In genomic region chr12:16349132-16349463, GRCh38 we compare ENCODE assay signal across 1 cellular context.
A peak's percentile ranks its signal among the peaks of the same experiment; 100 is the strongest.
TF ChIP-seq lines count a peak whose summit lies in the region.

No MANE protein-coding gene starts in this region.

TF ChIP-seq in K562, 482 proteins besides CTCF, POLR2A, EP300 and RAD21 (continued from another document and continues in another):
- no peak for TF ChIP-seq FOXK1 (CRISPR knock-in tag; IDR thresholded peaks at IDR 0.05; ENCODE audit: borderline replicate concordance)
- TF ChIP-seq ZNF830 (CRISPR knock-in tag; IDR thresholded peaks at IDR 0.05) = no peak
- TF ChIP-seq, protein P1, sequence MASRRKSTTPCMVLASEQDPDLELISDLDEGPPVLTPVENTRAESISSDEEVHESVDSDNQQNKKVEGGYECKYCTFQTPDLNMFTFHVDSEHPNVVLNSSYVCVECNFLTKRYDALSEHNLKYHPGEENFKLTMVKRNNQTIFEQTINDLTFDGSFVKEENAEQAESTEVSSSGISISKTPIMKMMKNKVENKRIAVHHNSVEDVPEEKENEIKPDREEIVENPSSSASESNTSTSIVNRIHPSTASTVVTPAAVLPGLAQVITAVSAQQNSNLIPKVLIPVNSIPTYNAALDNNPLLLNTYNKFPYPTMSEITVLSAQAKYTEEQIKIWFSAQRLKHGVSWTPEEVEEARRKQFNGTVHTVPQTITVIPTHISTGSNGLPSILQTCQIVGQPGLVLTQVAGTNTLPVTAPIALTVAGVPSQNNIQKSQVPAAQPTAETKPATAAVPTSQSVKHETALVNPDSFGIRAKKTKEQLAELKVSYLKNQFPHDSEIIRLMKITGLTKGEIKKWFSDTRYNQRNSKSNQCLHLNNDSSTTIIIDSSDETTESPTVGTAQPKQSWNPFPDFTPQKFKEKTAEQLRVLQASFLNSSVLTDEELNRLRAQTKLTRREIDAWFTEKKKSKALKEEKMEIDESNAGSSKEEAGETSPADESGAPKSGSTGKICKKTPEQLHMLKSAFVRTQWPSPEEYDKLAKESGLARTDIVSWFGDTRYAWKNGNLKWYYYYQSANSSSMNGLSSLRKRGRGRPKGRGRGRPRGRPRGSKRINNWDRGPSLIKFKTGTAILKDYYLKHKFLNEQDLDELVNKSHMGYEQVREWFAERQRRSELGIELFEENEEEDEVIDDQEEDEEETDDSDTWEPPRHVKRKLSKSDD (conservative IDR thresholded peaks at IDR 0.05; ENCODE audit: low read length) = no peak
- TF ChIP-seq, protein P2, sequence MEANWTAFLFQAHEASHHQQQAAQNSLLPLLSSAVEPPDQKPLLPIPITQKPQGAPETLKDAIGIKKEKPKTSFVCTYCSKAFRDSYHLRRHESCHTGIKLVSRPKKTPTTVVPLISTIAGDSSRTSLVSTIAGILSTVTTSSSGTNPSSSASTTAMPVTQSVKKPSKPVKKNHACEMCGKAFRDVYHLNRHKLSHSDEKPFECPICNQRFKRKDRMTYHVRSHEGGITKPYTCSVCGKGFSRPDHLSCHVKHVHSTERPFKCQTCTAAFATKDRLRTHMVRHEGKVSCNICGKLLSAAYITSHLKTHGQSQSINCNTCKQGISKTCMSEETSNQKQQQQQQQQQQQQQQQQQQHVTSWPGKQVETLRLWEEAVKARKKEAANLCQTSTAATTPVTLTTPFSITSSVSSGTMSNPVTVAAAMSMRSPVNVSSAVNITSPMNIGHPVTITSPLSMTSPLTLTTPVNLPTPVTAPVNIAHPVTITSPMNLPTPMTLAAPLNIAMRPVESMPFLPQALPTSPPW (CRISPR knock-in tag; IDR thresholded peaks at IDR 0.05) = peak; percentile 36; the same call in 1 of the 2 replicates
- TF ChIP-seq, protein P3, sequence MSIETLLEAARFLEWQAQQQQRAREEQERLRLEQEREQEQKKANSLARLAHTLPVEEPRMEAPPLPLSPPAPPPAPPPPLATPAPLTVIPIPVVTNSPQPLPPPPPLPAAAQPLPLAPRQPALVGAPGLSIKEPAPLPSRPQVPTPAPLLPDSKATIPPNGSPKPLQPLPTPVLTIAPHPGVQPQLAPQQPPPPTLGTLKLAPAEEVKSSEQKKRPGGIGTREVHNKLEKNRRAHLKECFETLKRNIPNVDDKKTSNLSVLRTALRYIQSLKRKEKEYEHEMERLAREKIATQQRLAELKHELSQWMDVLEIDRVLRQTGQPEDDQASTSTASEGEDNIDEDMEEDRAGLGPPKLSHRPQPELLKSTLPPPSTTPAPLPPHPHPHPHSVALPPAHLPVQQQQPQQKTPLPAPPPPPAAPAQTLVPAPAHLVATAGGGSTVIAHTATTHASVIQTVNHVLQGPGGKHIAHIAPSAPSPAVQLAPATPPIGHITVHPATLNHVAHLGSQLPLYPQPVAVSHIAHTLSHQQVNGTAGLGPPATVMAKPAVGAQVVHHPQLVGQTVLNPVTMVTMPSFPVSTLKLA (conservative IDR thresholded peaks at IDR 0.05) = 0 out of 4 replicates have a peak, but pooled peaks of 1 of the 2 experiments have one; percentile 17
- no peak for TF ChIP-seq JUNB (CRISPR knock-in tag; conservative IDR thresholded peaks at IDR 0.05)
- TF ChIP-seq ZNF445 (CRISPR knock-in tag; IDR thresholded peaks at IDR 0.05; ENCODE audit: low read depth) = no peak
- TF ChIP-seq TFAP4 (CRISPR knock-in tag; IDR thresholded peaks at IDR 0.05; ENCODE audit: borderline replicate concordance) = no peak
- 0 out of 2 replicates have a peak, but pooled peaks have one; percentile 32 for TF ChIP-seq TEAD4 (IDR thresholded peaks at IDR 0.05; ENCODE audit: low read length)
- no peak for TF ChIP-seq TEAD4 (CRISPR knock-in tag; IDR thresholded peaks at IDR 0.05; ENCODE audit: borderline replicate concordance)
- no peak for TF ChIP-seq L3MBTL2 (IDR thresholded peaks at IDR 0.05)
- no peak for TF ChIP-seq HCFC1 (IDR thresholded peaks at IDR 0.05; ENCODE audit: low read depth, low read length)
- no peak for TF ChIP-seq SIN3B (IDR thresholded peaks at IDR 0.05; ENCODE audit: low read depth)
- TF ChIP-seq PHF21A (IDR thresholded peaks at IDR 0.05; ENCODE audit: borderline replicate concordance, low read depth) = no peak
- TF ChIP-seq ZNF696 (CRISPR knock-in tag; conservative IDR thresholded peaks at IDR 0.05) = no peak
- TF ChIP-seq, protein P4, sequence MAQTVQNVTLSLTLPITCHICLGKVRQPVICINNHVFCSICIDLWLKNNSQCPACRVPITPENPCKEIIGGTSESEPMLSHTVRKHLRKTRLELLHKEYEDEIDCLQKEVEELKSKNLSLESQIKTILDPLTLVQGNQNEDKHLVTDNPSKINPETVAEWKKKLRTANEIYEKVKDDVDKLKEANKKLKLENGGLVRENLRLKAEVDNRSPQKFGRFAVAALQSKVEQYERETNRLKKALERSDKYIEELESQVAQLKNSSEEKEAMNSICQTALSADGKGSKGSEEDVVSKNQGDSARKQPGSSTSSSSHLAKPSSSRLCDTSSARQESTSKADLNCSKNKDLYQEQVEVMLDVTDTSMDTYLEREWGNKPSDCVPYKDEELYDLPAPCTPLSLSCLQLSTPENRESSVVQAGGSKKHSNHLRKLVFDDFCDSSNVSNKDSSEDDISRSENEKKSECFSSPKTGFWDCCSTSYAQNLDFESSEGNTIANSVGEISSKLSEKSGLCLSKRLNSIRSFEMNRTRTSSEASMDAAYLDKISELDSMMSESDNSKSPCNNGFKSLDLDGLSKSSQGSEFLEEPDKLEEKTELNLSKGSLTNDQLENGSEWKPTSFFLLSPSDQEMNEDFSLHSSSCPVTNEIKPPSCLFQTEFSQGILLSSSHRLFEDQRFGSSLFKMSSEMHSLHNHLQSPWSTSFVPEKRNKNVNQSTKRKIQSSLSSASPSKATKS (CRISPR knock-in tag; IDR thresholded peaks at IDR 0.05) = no peak
- no peak for TF ChIP-seq MTF1 (CRISPR knock-in tag; IDR thresholded peaks at IDR 0.05; ENCODE audit: borderline replicate concordance)
- TF ChIP-seq E4F1 (CRISPR knock-in tag; IDR thresholded peaks at IDR 0.05; ENCODE audit: borderline replicate concordance) = no peak
- TF ChIP-seq MEIS2 (IDR thresholded peaks at IDR 0.05; ENCODE audit: partially characterized antibody) = no peak
- TF ChIP-seq NELFE (IDR thresholded peaks at IDR 0.05; ENCODE audit: insufficient read depth, insufficient read length) = no peak
- TF ChIP-seq SMARCC2 (IDR thresholded peaks at IDR 0.05; ENCODE audit: low read depth) = no peak
- TF ChIP-seq IRF9 (tag; IDR thresholded peaks at IDR 0.05) = no peak
- TF ChIP-seq CBFA2T3 (IDR thresholded peaks at IDR 0.05) = peak; percentile 40; the same call in 1 of the 2 replicates
- TF ChIP-seq FOXK2 (conservative IDR thresholded peaks at IDR 0.05 in 1 of 2, IDR thresholded peaks at IDR 0.05 in 1 of 2; ENCODE audit: low read depth in 2 of 2) = no peak
- no peak for TF ChIP-seq NRF1 (conservative IDR thresholded peaks at IDR 0.05 in 1 of 2, IDR thresholded peaks at IDR 0.05 in 1 of 2)
- TF ChIP-seq, protein P5, sequence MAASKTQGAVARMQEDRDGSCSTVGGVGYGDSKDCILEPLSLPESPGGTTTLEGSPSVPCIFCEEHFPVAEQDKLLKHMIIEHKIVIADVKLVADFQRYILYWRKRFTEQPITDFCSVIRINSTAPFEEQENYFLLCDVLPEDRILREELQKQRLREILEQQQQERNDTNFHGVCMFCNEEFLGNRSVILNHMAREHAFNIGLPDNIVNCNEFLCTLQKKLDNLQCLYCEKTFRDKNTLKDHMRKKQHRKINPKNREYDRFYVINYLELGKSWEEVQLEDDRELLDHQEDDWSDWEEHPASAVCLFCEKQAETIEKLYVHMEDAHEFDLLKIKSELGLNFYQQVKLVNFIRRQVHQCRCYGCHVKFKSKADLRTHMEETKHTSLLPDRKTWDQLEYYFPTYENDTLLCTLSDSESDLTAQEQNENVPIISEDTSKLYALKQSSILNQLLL (CRISPR knock-in tag; IDR thresholded peaks at IDR 0.05; ENCODE audit: borderline replicate concordance) = no peak
- TF ChIP-seq ZNF507 (tag; conservative IDR thresholded peaks at IDR 0.05) = no peak
- no peak for TF ChIP-seq RHOXF2B (CRISPR knock-in tag; conservative IDR thresholded peaks at IDR 0.05)
- no peak for TF ChIP-seq SPI1 (IDR thresholded peaks at IDR 0.05; ENCODE audit: borderline replicate concordance, low read depth, low read length)
- no peak for TF ChIP-seq ZNF24 (IDR thresholded peaks at IDR 0.05)
- TF ChIP-seq PTRF (tag; IDR thresholded peaks at IDR 0.05) = no peak
- TF ChIP-seq, protein P6, sequence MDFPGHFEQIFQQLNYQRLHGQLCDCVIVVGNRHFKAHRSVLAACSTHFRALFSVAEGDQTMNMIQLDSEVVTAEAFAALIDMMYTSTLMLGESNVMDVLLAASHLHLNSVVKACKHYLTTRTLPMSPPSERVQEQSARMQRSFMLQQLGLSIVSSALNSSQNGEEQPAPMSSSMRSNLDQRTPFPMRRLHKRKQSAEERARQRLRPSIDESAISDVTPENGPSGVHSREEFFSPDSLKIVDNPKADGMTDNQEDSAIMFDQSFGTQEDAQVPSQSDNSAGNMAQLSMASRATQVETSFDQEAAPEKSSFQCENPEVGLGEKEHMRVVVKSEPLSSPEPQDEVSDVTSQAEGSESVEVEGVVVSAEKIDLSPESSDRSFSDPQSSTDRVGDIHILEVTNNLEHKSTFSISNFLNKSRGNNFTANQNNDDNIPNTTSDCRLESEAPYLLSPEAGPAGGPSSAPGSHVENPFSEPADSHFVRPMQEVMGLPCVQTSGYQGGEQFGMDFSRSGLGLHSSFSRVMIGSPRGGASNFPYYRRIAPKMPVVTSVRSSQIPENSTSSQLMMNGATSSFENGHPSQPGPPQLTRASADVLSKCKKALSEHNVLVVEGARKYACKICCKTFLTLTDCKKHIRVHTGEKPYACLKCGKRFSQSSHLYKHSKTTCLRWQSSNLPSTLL (IDR thresholded peaks at IDR 0.05) = no peak
- TF ChIP-seq ZMIZ1 (IDR thresholded peaks at IDR 0.05; ENCODE audit: low read depth in 2 of 2, low read length in 2 of 2) = no peak
- no peak for TF ChIP-seq TFAM (CRISPR knock-in tag; conservative IDR thresholded peaks at IDR 0.05)
- TF ChIP-seq NONO (IDR thresholded peaks at IDR 0.05; ENCODE audit: low read depth in 2 of 2, low read length in 1 of 2) = no peak
- TF ChIP-seq BACH1 (tag; IDR thresholded peaks at IDR 0.05) = peak; percentile 82
- no peak for TF ChIP-seq NR1H2 (CRISPR knock-in tag; IDR thresholded peaks at IDR 0.05)
- peak; percentile 42; the same call in 1 of the 2 replicates for TF ChIP-seq JUND (IDR thresholded peaks at IDR 0.05; ENCODE audit: borderline replicate concordance, low read depth, low read length)
- TF ChIP-seq JUND (tag; IDR thresholded peaks at IDR 0.05; ENCODE audit: borderline replicate concordance, low read depth, low read length) = no peak
- no peak for TF ChIP-seq POLR2G (IDR thresholded peaks at IDR 0.05; ENCODE audit: low read depth, low read length)
- no peak for TF ChIP-seq FUS (optimal IDR thresholded peaks at IDR 0.05; ENCODE audit: low read depth, low read length)
- no peak for TF ChIP-seq PCBP1 (IDR thresholded peaks at IDR 0.05; ENCODE audit: low read depth, low read length, poor library complexity, severe bottlenecking)
- TF ChIP-seq RBM34 (IDR thresholded peaks at IDR 0.05; ENCODE audit: borderline replicate concordance, insufficient read depth, low read length) = no peak
